In the genomic region with DNA sequence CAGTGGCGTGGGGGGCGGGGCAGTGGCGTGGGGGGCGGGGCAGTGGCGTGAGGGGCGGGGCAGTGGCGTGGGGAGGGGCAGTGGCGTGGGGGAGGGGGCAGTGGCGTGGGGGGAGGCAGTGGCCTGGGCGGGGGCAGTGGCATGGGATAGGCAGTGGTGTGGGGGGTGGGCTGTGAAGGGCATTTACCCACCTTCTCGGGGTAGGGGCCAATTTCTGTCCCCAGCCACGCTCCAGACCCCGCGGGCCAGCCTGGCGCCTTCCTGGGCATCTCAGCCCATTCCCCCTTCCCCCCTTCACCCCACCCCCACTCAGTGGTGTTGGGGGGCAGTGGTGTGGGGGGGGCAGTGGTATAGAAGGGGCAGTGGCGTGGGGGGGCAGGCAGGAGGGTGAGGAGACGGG, we compare ENCODE assay signal across 17 cellular contexts.
DNase-seq lines count a peak whose midpoint lies in the region; ATAC-seq and TF ChIP-seq lines count a peak whose summit lies in the region.
"Had no signal": no experiment of that assay in that cellular context is flagged by ENCODE, and none has a peak within 500 bp of the region (broad histone marks: within the 10 kb centered on the region; RNA-seq: fewer than 3 reads in every experiment).

No MANE protein-coding gene starts in this region.

- TF ChIP-seq CTCF in 22Rv1 (IDR thresholded peaks at IDR 0.05) (no peak), GM23338 (conservative IDR thresholded peaks at IDR 0.05; ENCODE audit: low read depth in 2 of 2) (no peak), WTC11 (IDR thresholded peaks at IDR 0.05) (no peak)

- no peak overlapping the region for H2BK5ac ChIP-seq in mesendoderm (ENCODE audit: low read length)

- H3F3A ChIP-seq in GM23338 (replicated peaks; ENCODE audit: low read depth): peaks cover 6% of the 10 kb centered on the region; the same call in 1 of the 2 replicates

- H3K9me2 ChIP-seq in GM23338 (ENCODE audit: insufficient read depth): no peaks in the 10 kb centered on the region

- H3K79me1 ChIP-seq in mesendoderm (ENCODE audit: low read length): peaks cover 4% of the 10 kb centered on the region

- H3K27me3 Mint-ChIP-seq in GM23338 (ENCODE audit: insufficient read depth, low read depth, poor library complexity): peaks cover 9% of the 10 kb centered on the region
- H3K27me3 Mint-ChIP-seq in WTC11 (ENCODE audit: low read depth): no peaks in the 10 kb centered on the region
- H3K27me3 Mint-ChIP-seq: CD4-positive, alpha-beta T cell had no signal

- H3K36me3 ChIP-seq in GM23338 (ENCODE audit: insufficient read depth) (no peaks in the 10 kb centered on the region), mesendoderm (ENCODE audit: control insufficient read depth, insufficient read depth, low read length) (no peaks in the 10 kb centered on the region)
- H3K36me3 ChIP-seq in effector memory CD4-positive, alpha-beta T cell (ENCODE audit: control insufficient read depth, insufficient read depth, low read length): no peaks in the 10 kb centered on the region
- H3K36me3 ChIP-seq: HAP-1 had no signal

- peak overlapping the region; percentile 94 for H2BK15ac ChIP-seq in mesendoderm (replicated peaks; ENCODE audit: low read depth)

- no peak overlapping the region for H3K4me3 ChIP-seq in GM23338
- H3K4me3 ChIP-seq in mesendoderm (ENCODE audit: low read length): no peak overlapping the region
- no peak overlapping the region for H3K4me3 ChIP-seq in effector memory CD4-positive, alpha-beta T cell (ENCODE audit: insufficient read depth, low read depth, low read length, poor library complexity, severe bottlenecking)
- H3K4me3 ChIP-seq: HAP-1 had no signal

- no peak for DNase-seq in GM23338 (ENCODE audit: low spot score)
- DNase-seq in WTC11 (ENCODE audit: low spot score): peak; percentile 51
- DNase-seq in mesendoderm: no peak
- no peak for DNase-seq in DMS79 treated with DMSO at 0.1 percent for 48 hours (lab: John Stamatoyannopoulos, UW)
- no peak for DNase-seq in effector memory CD4-positive, alpha-beta T cell
- DNase-seq: ACHN, DND-41, GF-D8, KBM-7, NCI-H1092, NCI-H345, SHP77 treated with DMSO at 0.1 percent for 48 hours had no signal

- H3K18ac ChIP-seq in mesendoderm (ENCODE audit: low read length): peak overlapping the region; percentile 90

- H3K27me3 ChIP-seq in GM23338 (ENCODE audit: insufficient read depth): no peaks in the 10 kb centered on the region
- H3K27me3 ChIP-seq in mesendoderm (ENCODE audit: insufficient read depth, low read length, poor library complexity): no peaks in the 10 kb centered on the region
- no peaks in the 10 kb centered on the region for H3K27me3 ChIP-seq in effector memory CD4-positive, alpha-beta T cell (replicated peaks; ENCODE audit: control insufficient read depth, insufficient read depth, low read length, poor library complexity, severe bottlenecking)

- peak overlapping the region; percentile 58 for H3K56ac ChIP-seq in mesendoderm (ENCODE audit: low read length)

- H2BK120ac ChIP-seq in mesendoderm (ENCODE audit: low read depth, low read length): peak overlapping the region; percentile 92

- H3K79me2 ChIP-seq in GM23338 (replicated peaks; ENCODE audit: insufficient read depth) (no peaks in the 10 kb centered on the region), mesendoderm (ENCODE audit: control insufficient read depth, insufficient read depth, low read length) (no peaks in the 10 kb centered on the region)

- H3K4me1 Mint-ChIP-seq in GM23338 (peaks cover 28% of the 10 kb centered on the region), WTC11 (peaks cover 35% of the 10 kb centered on the region)

- no peaks in the 10 kb centered on the region for H4K20me1 ChIP-seq in GM23338 (replicated peaks; ENCODE audit: insufficient read depth)

- H4K5ac ChIP-seq in mesendoderm (ENCODE audit: low read length): no peak overlapping the region

- peak overlapping the region; percentile 97 for H4K8ac ChIP-seq in mesendoderm (ENCODE audit: low read depth, low read length)

- H3K9me3 Mint-ChIP-seq in GM23338: peaks cover 18% of the 10 kb centered on the region
- H3K9me3 Mint-ChIP-seq in WTC11: peaks cover 24% of the 10 kb centered on the region
- H3K9me3 Mint-ChIP-seq: CD4-positive, alpha-beta T cell had no signal

- no peak overlapping the region for H3K9ac ChIP-seq in mesendoderm (ENCODE audit: low read length)

- H3K27ac Mint-ChIP-seq in GM23338 (no peak overlapping the region), WTC11 (no peak overlapping the region)

- peak overlapping the region; percentile 27; the same call in 1 of the 2 replicates for H3K27ac ChIP-seq in 22Rv1
- no peak overlapping the region for H3K27ac ChIP-seq in GM23338 (ENCODE audit: low read depth)
- peak overlapping the region; percentile 51 for H3K27ac ChIP-seq in mesendoderm (ENCODE audit: low read depth, low read length)
- no peak overlapping the region for H3K27ac ChIP-seq in effector memory CD4-positive, alpha-beta T cell (ENCODE audit: insufficient read depth, low read length, poor library complexity, severe bottlenecking)

- H2AFZ ChIP-seq in GM23338: no peak overlapping the region

- no peaks in the 10 kb centered on the region for H3K9me3 ChIP-seq in effector memory CD4-positive, alpha-beta T cell (ENCODE audit: control insufficient read depth, low read length)

- H2AK5ac ChIP-seq in mesendoderm (ENCODE audit: low read length): no peak overlapping the region

- CTCF ChIA-PET in WTC11 (lab: Charles Lee): interaction anchor here (0.6 to 1.1 kb wide), 4 partner anchors 21 to 174 kb away, joined by 3 to 4 read pairs (median 3); a partner anchor contains a TSS

- no CpG with 5 or more reads among the region's 17 CpGs for WGBS in mesendoderm (ENCODE audit: extremely low coverage, insufficient coverage, low lambda C conversion rate)

- no peak overlapping the region for H3K4me3 Mint-ChIP-seq in GM23338
- no peak overlapping the region for H3K4me3 Mint-ChIP-seq in WTC11
- H3K4me3 Mint-ChIP-seq: CD4-positive, alpha-beta T cell had no signal

- POLR2A ChIA-PET in WTC11 (lab: Charles Lee): interaction anchor here (0.6 kb wide), 1 partner anchor 357 kb away, joined by 4 read pairs; a partner anchor contains a TSS

- no peak overlapping the region for H3K23ac ChIP-seq in mesendoderm (ENCODE audit: low read length)

- H3K4me1 ChIP-seq in GM23338 (ENCODE audit: insufficient read depth): peaks cover 17% of the 10 kb centered on the region
- peaks cover 4% of the 10 kb centered on the region for H3K4me1 ChIP-seq in mesendoderm (ENCODE audit: control insufficient read depth, low read depth, low read length)
- H3K4me1 ChIP-seq in effector memory CD4-positive, alpha-beta T cell (ENCODE audit: control insufficient read depth, insufficient read depth, low read length, poor library complexity, severe bottlenecking): peaks cover 5% of the 10 kb centered on the region

- H3K4me2 ChIP-seq in GM23338 (no peak overlapping the region), mesendoderm (ENCODE audit: low read length) (no peak overlapping the region)

- H3K4ac ChIP-seq in mesendoderm (ENCODE audit: low read depth, low read length): peak overlapping the region; percentile 97

- ATAC-seq in GM23338 (peak; percentile 34), WTC11 (peak; percentile 39), GM19397 (IDR thresholded peaks at IDR 0.05; ENCODE audit: unreplicated experiment) (no peak), HG02759 (IDR thresholded peaks at IDR 0.05; ENCODE audit: unreplicated experiment) (no peak)

- H3K36me3 Mint-ChIP-seq in GM23338 (ENCODE audit: low read depth): peaks cover 8% of the 10 kb centered on the region; the same call in 2 of the 3 replicates
- H3K36me3 Mint-ChIP-seq in WTC11: peaks cover 27% of the 10 kb centered on the region

TF ChIP-seq in GM23338, 12 proteins besides CTCF, POLR2A, EP300 and RAD21:
- TF ChIP-seq, protein P1, sequence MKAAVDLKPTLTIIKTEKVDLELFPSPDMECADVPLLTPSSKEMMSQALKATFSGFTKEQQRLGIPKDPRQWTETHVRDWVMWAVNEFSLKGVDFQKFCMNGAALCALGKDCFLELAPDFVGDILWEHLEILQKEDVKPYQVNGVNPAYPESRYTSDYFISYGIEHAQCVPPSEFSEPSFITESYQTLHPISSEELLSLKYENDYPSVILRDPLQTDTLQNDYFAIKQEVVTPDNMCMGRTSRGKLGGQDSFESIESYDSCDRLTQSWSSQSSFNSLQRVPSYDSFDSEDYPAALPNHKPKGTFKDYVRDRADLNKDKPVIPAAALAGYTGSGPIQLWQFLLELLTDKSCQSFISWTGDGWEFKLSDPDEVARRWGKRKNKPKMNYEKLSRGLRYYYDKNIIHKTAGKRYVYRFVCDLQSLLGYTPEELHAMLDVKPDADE (IDR thresholded peaks at IDR 0.05): no peak

TF ChIP-seq in WTC11, 78 proteins besides CTCF, POLR2A, EP300 and RAD21 (continues in another document):
- TF ChIP-seq SOX15 (CRISPR knock-in tag; IDR thresholded peaks at IDR 0.05): no peak
- no peak for TF ChIP-seq RORB (CRISPR knock-in tag; IDR thresholded peaks at IDR 0.05)
- TF ChIP-seq, protein P2, sequence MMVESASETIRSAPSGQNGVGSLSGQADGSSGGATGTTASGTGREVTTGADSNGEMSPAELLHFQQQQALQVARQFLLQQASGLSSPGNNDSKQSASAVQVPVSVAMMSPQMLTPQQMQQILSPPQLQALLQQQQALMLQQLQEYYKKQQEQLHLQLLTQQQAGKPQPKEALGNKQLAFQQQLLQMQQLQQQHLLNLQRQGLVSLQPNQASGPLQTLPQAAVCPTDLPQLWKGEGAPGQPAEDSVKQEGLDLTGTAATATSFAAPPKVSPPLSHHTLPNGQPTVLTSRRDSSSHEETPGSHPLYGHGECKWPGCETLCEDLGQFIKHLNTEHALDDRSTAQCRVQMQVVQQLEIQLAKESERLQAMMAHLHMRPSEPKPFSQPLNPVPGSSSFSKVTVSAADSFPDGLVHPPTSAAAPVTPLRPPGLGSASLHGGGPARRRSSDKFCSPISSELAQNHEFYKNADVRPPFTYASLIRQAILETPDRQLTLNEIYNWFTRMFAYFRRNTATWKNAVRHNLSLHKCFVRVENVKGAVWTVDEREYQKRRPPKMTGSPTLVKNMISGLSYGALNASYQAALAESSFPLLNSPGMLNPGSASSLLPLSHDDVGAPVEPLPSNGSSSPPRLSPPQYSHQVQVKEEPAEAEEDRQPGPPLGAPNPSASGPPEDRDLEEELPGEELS (CRISPR knock-in tag; IDR thresholded peaks at IDR 0.05): no peak
- TF ChIP-seq, protein P3, sequence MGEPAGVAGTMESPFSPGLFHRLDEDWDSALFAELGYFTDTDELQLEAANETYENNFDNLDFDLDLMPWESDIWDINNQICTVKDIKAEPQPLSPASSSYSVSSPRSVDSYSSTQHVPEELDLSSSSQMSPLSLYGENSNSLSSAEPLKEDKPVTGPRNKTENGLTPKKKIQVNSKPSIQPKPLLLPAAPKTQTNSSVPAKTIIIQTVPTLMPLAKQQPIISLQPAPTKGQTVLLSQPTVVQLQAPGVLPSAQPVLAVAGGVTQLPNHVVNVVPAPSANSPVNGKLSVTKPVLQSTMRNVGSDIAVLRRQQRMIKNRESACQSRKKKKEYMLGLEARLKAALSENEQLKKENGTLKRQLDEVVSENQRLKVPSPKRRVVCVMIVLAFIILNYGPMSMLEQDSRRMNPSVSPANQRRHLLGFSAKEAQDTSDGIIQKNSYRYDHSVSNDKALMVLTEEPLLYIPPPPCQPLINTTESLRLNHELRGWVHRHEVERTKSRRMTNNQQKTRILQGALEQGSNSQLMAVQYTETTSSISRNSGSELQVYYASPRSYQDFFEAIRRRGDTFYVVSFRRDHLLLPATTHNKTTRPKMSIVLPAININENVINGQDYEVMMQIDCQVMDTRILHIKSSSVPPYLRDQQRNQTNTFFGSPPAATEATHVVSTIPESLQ (CRISPR knock-in tag; IDR thresholded peaks at IDR 0.05): no peak

Comparison
In these comparisons a context has a peak if more than half of its experiments do, and no peak if none do; other contexts are left out.
1. H3K27ac ChIP-seq: peak in 22Rv1 (single experiment) and mesendoderm (single experiment); none in GM23338 (single experiment) and effector memory CD4-positive, alpha-beta T cell (single experiment).
2. ATAC-seq: peak in GM23338 (single experiment) and WTC11 (single experiment); none in GM19397 (single experiment) and HG02759 (single experiment).